Comparison of ENCODE assay signal across 15 cellular contexts in the genomic region with DNA sequence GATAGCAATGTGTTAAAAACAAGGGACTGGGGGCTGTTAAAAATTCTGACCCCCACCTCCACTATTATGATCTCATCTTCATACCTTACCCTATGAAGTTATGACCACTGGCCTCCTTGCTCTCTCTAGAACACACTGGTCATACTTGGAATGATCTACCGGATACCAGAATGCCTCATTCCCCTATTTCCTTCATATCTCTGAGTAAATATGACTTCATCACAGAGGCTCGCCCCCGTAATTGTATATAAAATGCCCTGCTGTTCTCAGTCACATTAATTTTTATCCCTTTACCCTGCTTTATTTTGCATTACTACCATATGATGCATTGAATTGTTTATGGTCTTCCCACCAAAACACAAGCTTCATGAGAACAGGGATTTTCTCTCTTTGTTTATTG. TPM values are rescaled to one million over a fixed set of nuclear protein-coding genes. Genes with fewer than 3 reads are reported as not detected.
DNase-seq lines count a peak whose midpoint lies in the region; ATAC-seq and TF ChIP-seq lines count a peak whose summit lies in the region.
"Had no signal": no experiment of that assay in that cellular context is flagged by ENCODE, and none has a peak within 500 bp of the region (broad histone marks: within the 10 kb centered on the region; RNA-seq: fewer than 3 reads in every experiment).

No MANE protein-coding gene starts in this region.

- intact Hi-C loops in left ventricle myocardium superior (cut with micrococcal nuclease) = no loop called here

- DNase-seq in HT1080 (ENCODE audit: low read depth) = peak; percentile 59
- DNase-seq in RWPE2 (ENCODE audit: low spot score) = no peak
- DNase-seq in iris pigment epithelial cell (ENCODE audit: low read depth) = peak; percentile 5
- DNase-seq in left ventricle myocardium superior = no peak
- no peak for DNase-seq in activated CD4-positive, alpha-beta T cell treated with anti-CD3 and anti-CD28 coated beads, Interleukin-2, amount 50 U/mL, for 1 hour
- DNase-seq: AML-193; Caco-2; CD4-positive, alpha-beta T cell; GOT3; H9 had no signal

- TF ChIP-seq CTCF in RWPE2 (IDR thresholded peaks at IDR 0.05; ENCODE audit: poor library complexity, severe bottlenecking) = no peak

- H3K9me3 ChIP-seq in RWPE2 (ENCODE audit: severe bottlenecking) = no peaks in the 10 kb centered on the region
- H3K9me3 ChIP-seq: A549, Caco-2 had no signal

- H3K4me3 ChIP-seq in RWPE2 (ENCODE audit: severe bottlenecking) = no peak overlapping the region
- H3K4me3 ChIP-seq: A549 had no signal

- no peak overlapping the region for H3K27ac ChIP-seq in RWPE2 (ENCODE audit: poor library complexity, severe bottlenecking)
- H3K27ac ChIP-seq: A549, C4-2B had no signal

- no peaks in the 10 kb centered on the region for H3K36me3 ChIP-seq in RWPE2 (ENCODE audit: low read depth)

- H3K4me1 ChIP-seq in RWPE2 (ENCODE audit: insufficient read depth, poor library complexity, severe bottlenecking) = peaks cover 8% of the 10 kb centered on the region
- H3K4me1 ChIP-seq: A549, Caco-2 had no signal

- ATAC-seq in RWPE2 (ENCODE audit: low read depth) (peak; percentile 81), GM21528 (IDR thresholded peaks at IDR 0.05; ENCODE audit: low FRiP score, unreplicated experiment) (no peak), left ventricle myocardium superior (no peak)
- ATAC-seq: A549 had no signal

- no peaks in the 10 kb centered on the region for H3K27me3 ChIP-seq in RWPE2 (ENCODE audit: insufficient read depth, poor library complexity, severe bottlenecking)

RNA-seq across cellular contexts. Expression of a gene that starts 29.2 kb away (rescaled TPM):
- total RNA-seq in HT1080 (2014; rRNA removed; shearing (Covaris generic)) = not detected in 2 replicates
- not detected in 2 replicates for polyA plus RNA-seq in HT1080 (2015; cell fraction: cytosol; rRNA removed)
- not detected in 2 replicates for polyA plus RNA-seq in HT1080 (2015; cell fraction: nucleus; rRNA removed)
- total RNA-seq in left ventricle myocardium superior = not detected
- total RNA-seq: Caco-2; CD4-positive, alpha-beta T cell; H9; HT-29 had no signal
- polyA plus RNA-seq: A549, BJ had no signal

Comparison
In these comparisons a context has a peak if more than half of its experiments do, and no peak if none do; other contexts are left out.
1. DNase-seq: peak in HT1080 (single experiment) and iris pigment epithelial cell (single experiment); none in RWPE2 (single experiment), left ventricle myocardium superior (single experiment) and activated CD4-positive, alpha-beta T cell treated with anti-CD3 and anti-CD28 coated beads, Interleukin-2, amount 50 U/mL, for 1 hour (single experiment).